Comparison of ENCODE assay signal across 8 cellular contexts in the genomic region with DNA sequence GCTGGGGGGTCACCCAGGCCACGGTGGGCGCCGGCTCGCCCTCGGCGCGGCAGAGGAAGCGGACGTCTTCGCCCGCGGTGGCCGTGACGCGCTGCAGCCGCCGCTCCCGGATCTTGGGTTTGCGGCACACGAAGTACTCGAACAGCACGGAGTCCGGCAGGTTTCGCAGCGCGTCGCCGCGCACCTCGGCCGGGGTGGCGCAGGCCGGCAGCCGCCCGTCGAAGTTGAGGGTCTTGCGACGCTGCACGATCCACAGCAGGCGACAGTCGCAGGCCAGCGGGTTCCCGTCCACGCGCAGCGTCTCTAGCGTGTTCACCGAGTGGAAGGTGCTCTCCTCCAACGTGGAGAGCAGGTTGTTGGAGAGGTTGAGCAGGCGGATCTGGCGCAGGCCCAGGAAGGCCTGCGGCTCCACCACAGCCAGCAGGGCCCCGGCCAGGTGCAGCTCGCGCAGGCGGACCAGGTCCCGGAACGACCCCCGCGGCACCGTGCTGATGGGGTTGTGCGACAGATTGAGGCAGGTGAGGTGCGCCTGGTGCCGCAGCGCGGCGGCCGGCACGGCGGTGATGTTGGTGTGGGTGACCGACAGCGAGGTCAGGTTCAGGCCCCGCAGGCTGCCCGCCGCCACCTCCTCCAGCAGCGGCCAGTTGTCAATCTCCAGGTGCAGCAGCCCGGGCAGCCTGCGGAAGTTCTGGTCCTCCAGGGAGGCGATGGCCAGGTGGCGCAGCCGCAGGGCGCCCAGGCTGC. TPM values are rescaled to one million over a fixed set of nuclear protein-coding genes. Genes with fewer than 3 reads are reported as not detected.
DNase-seq lines count a peak whose midpoint lies in the region; ATAC-seq and TF ChIP-seq lines count a peak whose summit lies in the region.

No MANE protein-coding gene starts in this region.

- H3K36me3 ChIP-seq in upper lobe of left lung, result no peaks in the 10 kb centered on the region

- ATAC-seq in Right ventricle myocardium inferior, result no peak
- no peak for ATAC-seq in Right ventricle myocardium superior (ENCODE audit: poor library complexity)
- ATAC-seq in WTC11, result peak; percentile 37
- ATAC-seq in left lobe of liver, result peak; percentile 12
- peak in 1 of 2 donors; percentile 5 for ATAC-seq in upper lobe of left lung (ENCODE audit: low FRiP score in 2 of 2)
- no peak for ATAC-seq in GM18873 (IDR thresholded peaks at IDR 0.05; ENCODE audit: low FRiP score, unreplicated experiment)
- ATAC-seq in HG03520 (IDR thresholded peaks at IDR 0.05; ENCODE audit: unreplicated experiment), result no peak

- TF ChIP-seq POLR2A in upper lobe of left lung (IDR thresholded peaks at IDR 0.05), result no peak

- H3K4me3 ChIP-seq in upper lobe of left lung, result peak overlapping the region; percentile 14 to 59 (median 49)

- peak overlapping the region; percentile 48 for H3K4me3 Mint-ChIP-seq in WTC11

- intact Hi-C loops in Right ventricle myocardium inferior (cut with DNase I), result no loop called here
- intact Hi-C loops in Right ventricle myocardium superior (cut with DNase I), result no loop called here

- POLR2A ChIA-PET in WTC11 (lab: Charles Lee), result interaction anchor here (1.2 to 1.5 kb wide), 2 partner anchors 15 to 51 kb away, joined by 3 read pairs; no protein-coding TSS in a partner anchor

- DNase-seq in Right ventricle myocardium inferior (ENCODE audit: missing footprints) (peak; percentile 80), Right ventricle myocardium superior (no peak), WTC11 (ENCODE audit: low spot score) (peak; percentile 63), left lobe of liver (ENCODE audit: low spot score) (no peak), upper lobe of left lung (peak in 1 of 2 donors; percentile 90), middle frontal gyrus (ENCODE audit: extremely low spot score, low spot score) (no peak)

- H3K9me3 ChIP-seq in upper lobe of left lung, result no peaks in the 10 kb centered on the region

- CTCF ChIA-PET in WTC11 (lab: Charles Lee), result interaction anchor here (0.8 to 2.1 kb wide), 13 partner anchors 10 to 97 kb away, joined by 3 to 20 read pairs (median 4); a partner anchor contains a TSS

- no peaks in the 10 kb centered on the region for H3K9me3 Mint-ChIP-seq in WTC11

- peaks cover 0 to 30% (median 22%) of the 10 kb centered on the region in 4 donors for H3K27me3 ChIP-seq in upper lobe of left lung

- H3K4me1 ChIP-seq in upper lobe of left lung, result peaks cover 25 to 42% (median 40%) of the 10 kb centered on the region in 4 donors

- H3K4me1 Mint-ChIP-seq in WTC11, result peaks cover 9% of the 10 kb centered on the region; the same call in 1 of the 2 replicates

- peaks cover 78% of the 10 kb centered on the region for H3K27me3 Mint-ChIP-seq in WTC11 (ENCODE audit: low read depth)

- no peaks in the 10 kb centered on the region for H3K36me3 Mint-ChIP-seq in WTC11

- TF ChIP-seq CTCF in WTC11 (IDR thresholded peaks at IDR 0.05) (no peak), upper lobe of left lung (IDR thresholded peaks at IDR 0.05) (peak in 1 of 6 experiments; percentile 2)

- H3K27ac ChIP-seq in upper lobe of left lung, result peak overlapping the region; percentile 86 to 87 (median 87)

- TF ChIP-seq EP300 in upper lobe of left lung (IDR thresholded peaks at IDR 0.05), result no peak

- H3K27ac Mint-ChIP-seq in WTC11, result no peak overlapping the region

- 0 to 3% methylated on average over 1 to 52 of the region's 82 CpGs for WGBS in upper lobe of left lung, 2 donors

TF ChIP-seq in WTC11, 78 proteins besides CTCF, POLR2A, EP300 and RAD21:
- TF ChIP-seq, protein P1, sequence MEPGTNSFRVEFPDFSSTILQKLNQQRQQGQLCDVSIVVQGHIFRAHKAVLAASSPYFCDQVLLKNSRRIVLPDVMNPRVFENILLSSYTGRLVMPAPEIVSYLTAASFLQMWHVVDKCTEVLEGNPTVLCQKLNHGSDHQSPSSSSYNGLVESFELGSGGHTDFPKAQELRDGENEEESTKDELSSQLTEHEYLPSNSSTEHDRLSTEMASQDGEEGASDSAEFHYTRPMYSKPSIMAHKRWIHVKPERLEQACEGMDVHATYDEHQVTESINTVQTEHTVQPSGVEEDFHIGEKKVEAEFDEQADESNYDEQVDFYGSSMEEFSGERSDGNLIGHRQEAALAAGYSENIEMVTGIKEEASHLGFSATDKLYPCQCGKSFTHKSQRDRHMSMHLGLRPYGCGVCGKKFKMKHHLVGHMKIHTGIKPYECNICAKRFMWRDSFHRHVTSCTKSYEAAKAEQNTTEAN (CRISPR knock-in tag; IDR thresholded peaks at IDR 0.05), result 0 out of 2 replicates have a peak, but pooled peaks have one; percentile 12
- TF ChIP-seq, protein P2, sequence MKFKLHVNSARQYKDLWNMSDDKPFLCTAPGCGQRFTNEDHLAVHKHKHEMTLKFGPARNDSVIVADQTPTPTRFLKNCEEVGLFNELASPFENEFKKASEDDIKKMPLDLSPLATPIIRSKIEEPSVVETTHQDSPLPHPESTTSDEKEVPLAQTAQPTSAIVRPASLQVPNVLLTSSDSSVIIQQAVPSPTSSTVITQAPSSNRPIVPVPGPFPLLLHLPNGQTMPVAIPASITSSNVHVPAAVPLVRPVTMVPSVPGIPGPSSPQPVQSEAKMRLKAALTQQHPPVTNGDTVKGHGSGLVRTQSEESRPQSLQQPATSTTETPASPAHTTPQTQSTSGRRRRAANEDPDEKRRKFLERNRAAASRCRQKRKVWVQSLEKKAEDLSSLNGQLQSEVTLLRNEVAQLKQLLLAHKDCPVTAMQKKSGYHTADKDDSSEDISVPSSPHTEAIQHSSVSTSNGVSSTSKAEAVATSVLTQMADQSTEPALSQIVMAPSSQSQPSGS (CRISPR knock-in tag; IDR thresholded peaks at IDR 0.05; ENCODE audit: borderline replicate concordance, low read depth), result no peak
- TF ChIP-seq MYBL2 (CRISPR knock-in tag; IDR thresholded peaks at IDR 0.05) (0 out of 2 replicates have a peak, but pooled peaks have one; percentile 28), ELF4 (CRISPR knock-in tag; IDR thresholded peaks at IDR 0.05; ENCODE audit: low read depth) (no peak), TCF7 (CRISPR knock-in tag; IDR thresholded peaks at IDR 0.05; ENCODE audit: low read depth) (peak; percentile 10; the same call in 1 of the 2 replicates), FOXP1 (CRISPR knock-in tag; IDR thresholded peaks at IDR 0.05; ENCODE audit: borderline replicate concordance) (peak; percentile 19; the same call in 1 of the 2 replicates), SOX15 (CRISPR knock-in tag; IDR thresholded peaks at IDR 0.05) (no peak), TEAD1 (CRISPR knock-in tag; IDR thresholded peaks at IDR 0.05) (no peak)
- TF ChIP-seq, protein P3, sequence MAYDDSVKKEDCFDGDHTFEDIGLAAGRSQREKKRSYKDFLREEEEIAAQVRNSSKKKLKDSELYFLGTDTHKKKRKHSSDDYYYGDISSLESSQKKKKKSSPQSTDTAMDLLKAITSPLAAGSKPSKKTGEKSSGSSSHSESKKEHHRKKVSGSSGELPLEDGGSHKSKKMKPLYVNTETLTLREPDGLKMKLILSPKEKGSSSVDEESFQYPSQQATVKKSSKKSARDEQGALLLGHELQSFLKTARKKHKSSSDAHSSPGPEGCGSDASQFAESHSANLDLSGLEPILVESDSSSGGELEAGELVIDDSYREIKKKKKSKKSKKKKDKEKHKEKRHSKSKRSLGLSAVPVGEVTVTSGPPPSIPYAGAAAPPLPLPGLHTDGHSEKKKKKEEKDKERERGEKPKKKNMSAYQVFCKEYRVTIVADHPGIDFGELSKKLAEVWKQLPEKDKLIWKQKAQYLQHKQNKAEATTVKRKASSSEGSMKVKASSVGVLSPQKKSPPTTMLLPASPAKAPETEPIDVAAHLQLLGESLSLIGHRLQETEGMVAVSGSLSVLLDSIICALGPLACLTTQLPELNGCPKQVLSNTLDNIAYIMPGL (CRISPR knock-in tag; IDR thresholded peaks at IDR 0.05), result peak; percentile 26; the same call in 1 of the 2 replicates
TF ChIP-seq in WTC11: peak in this region for 5.

RNA-seq across cellular contexts. Expression of a gene that starts 8.6 kb away (rescaled TPM):
- total RNA-seq in Right ventricle myocardium inferior (0.68 TPM), Right ventricle myocardium superior (0.70 TPM), WTC11 (2021) (not detected in 3 replicates), left lobe of liver (0.28 TPM), upper lobe of left lung (1 to 10 TPM; 2.4 to 8.6 (median 4.6) TPM)

RNA-seq across cellular contexts. Expression of a gene that starts 17.3 kb away (rescaled TPM):
- not detected for total RNA-seq in Right ventricle myocardium inferior
- not detected for total RNA-seq in Right ventricle myocardium superior
- 2.0 to 2.9 TPM (median 2.8 TPM) in 3 replicates for total RNA-seq in WTC11 (2021)
- not detected for total RNA-seq in left lobe of liver
- total RNA-seq in upper lobe of left lung, result under 1 TPM in 3 of 6 donors, not detected in 3; 0.10 to 0.61 (median 0.17) TPM

RNA-seq across cellular contexts. Expression of a gene that starts 34.4 kb away (rescaled TPM):
- total RNA-seq in Right ventricle myocardium inferior (not detected), Right ventricle myocardium superior (0.35 TPM), WTC11 (2021) (0.33 to 1.4 TPM (median 0.73 TPM) in 3 replicates), left lobe of liver (0.18 TPM), upper lobe of left lung (1 to 10 TPM in 3 of 6 donors, not detected in 3; 1.2 to 3.7 (median 1.7) TPM)

RNA-seq across cellular contexts. Expression of a gene that starts 37.8 kb away (rescaled TPM):
- total RNA-seq in Right ventricle myocardium inferior, result 46.7 TPM
- total RNA-seq in Right ventricle myocardium superior, result 37.3 TPM
- total RNA-seq in WTC11 (2021), result 245 to 250 TPM (median 248 TPM) in 3 replicates
- 27.8 TPM for total RNA-seq in left lobe of liver
- total RNA-seq in upper lobe of left lung, result 100 to 1,000 TPM in 2 of 6 donors, 10 to 100 TPM in 4; 58.6 to 127 (median 89.8) TPM

RNA-seq across cellular contexts. Expression of a gene that starts 37.9 kb away (rescaled TPM):
- total RNA-seq in Right ventricle myocardium inferior (24.9 TPM), Right ventricle myocardium superior (23.9 TPM), WTC11 (2021) (94.6 to 117 TPM (median 95.8 TPM) in 3 replicates), left lobe of liver (45.0 TPM), upper lobe of left lung (100 to 1,000 TPM in 1 of 6 donors, 10 to 100 TPM in 5; 38.3 to 268 (median 61.7) TPM)

Comparison
In these comparisons a context has a peak if more than half of its experiments do, and no peak if none do; other contexts are left out.
1. DNase-seq: peak in Right ventricle myocardium inferior (single experiment) and WTC11 (single experiment); none in Right ventricle myocardium superior (single experiment), left lobe of liver (single experiment) and middle frontal gyrus (single experiment).
2. ATAC-seq: peak in WTC11 (single experiment) and left lobe of liver (single experiment); none in Right ventricle myocardium inferior (single experiment), Right ventricle myocardium superior (single experiment), GM18873 (single experiment) and HG03520 (single experiment).